ENCODE assay signal across 8 cellular contexts in the genomic region with DNA sequence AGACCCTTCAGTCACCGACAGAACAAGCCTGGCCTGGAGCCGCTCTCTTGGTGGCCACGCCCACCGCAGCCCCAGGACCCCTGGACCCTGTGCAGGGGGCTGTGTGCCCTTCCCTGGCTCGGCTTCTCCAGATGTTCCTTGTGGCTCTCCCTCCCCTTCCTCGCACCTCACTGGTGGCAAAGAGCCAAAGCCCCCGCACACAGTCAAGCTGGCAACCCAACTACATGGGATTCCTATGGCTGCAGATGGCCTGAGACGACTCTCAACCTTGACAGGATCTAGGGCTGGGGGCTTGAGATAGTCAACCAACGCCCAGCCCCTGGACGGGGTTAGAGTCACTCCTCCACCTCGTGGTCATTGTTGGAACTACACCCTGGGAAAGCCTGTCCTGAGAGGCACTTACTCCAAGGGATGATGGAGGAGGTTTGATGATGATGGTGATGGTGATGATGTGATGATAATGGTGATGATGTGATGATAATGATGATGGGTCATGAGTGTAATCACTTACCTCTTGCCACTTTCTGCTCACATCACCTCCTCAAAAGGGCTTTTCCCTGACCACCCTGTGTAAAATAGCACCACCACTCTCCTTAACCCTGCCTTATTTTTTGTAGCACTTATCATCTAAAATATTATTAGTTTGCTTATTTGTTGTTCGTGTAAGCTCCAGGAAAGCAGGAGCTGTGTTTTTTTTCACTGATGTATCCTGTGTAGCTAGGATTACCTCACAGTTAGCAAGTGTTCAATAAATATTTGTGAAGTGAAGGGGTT.
A peak's percentile ranks its signal among the peaks of the same experiment; 100 is the strongest.
DNase-seq lines count a peak whose midpoint lies in the region; ATAC-seq and TF ChIP-seq lines count a peak whose summit lies in the region.
"Had no signal": no experiment of that assay in that cellular context is flagged by ENCODE, and none has a peak within 500 bp of the region (broad histone marks: within the 10 kb centered on the region; RNA-seq: fewer than 3 reads in every experiment).

No MANE protein-coding gene starts in this region.

- peaks cover 44% of the 10 kb centered on the region for H3K27me3 Mint-ChIP-seq in T-helper 17 cell
- H3K27me3 Mint-ChIP-seq in brain, result peaks cover 19% of the 10 kb centered on the region

- no peak overlapping the region for H3K4me3 ChIP-seq in LNCaP clone FGC (ENCODE audit: low read depth, low read length)

- TF ChIP-seq CTCF in LNCaP clone FGC (IDR thresholded peaks at IDR 0.05; ENCODE audit: control insufficient read depth, extremely low read depth, insufficient read depth), result peak; percentile 87
- peak; percentile 82 to 95 for TF ChIP-seq CTCF in brain (conservative IDR thresholded peaks at IDR 0.05)

- peaks cover 2 to 29% (median 11%) of the 10 kb centered on the region in 5 experiments for H3K9me3 Mint-ChIP-seq in brain
- H3K9me3 Mint-ChIP-seq: dendritic cell treated with granulocyte-macrophage colony-stimulating factor and Interleukin-4, amounts not matched to agents 40 ng/mL and 50 ng/mL, for 4 days had no signal

- DNase-seq in GDM1 (lab: John Stamatoyannopoulos, UW), result peak; percentile 10
- no peak for DNase-seq in LNCaP clone FGC (ENCODE audit: low read depth)
- DNase-seq in T-helper 17 cell, result peak in 1 of 3 donors; percentile 40
- DNase-seq in islet precursor cell, result peak; percentile 85
- peak; percentile 68 to 70 for DNase-seq in stimulated activated CD4-positive, alpha-beta T cell treated with anti-CD3 and anti-CD28 coated beads, Interleukin-2, amount 100 ng/mL, for 24 hours

- H3K4me1 Mint-ChIP-seq in T-helper 17 cell (peaks cover 3% of the 10 kb centered on the region), brain (peaks cover 5% of the 10 kb centered on the region)

- H3K9me3 ChIP-seq in T-helper 17 cell (ENCODE audit: control insufficient read depth, low read length, poor library complexity, severe bottlenecking), result no peaks in the 10 kb centered on the region

- no peaks in the 10 kb centered on the region for H3K36me3 Mint-ChIP-seq in T-helper 17 cell (ENCODE audit: low read depth)
- no peaks in the 10 kb centered on the region for H3K36me3 Mint-ChIP-seq in brain

- H3K27ac Mint-ChIP-seq in T-helper 17 cell, result no peak overlapping the region
- H3K27ac Mint-ChIP-seq in brain, result no peak overlapping the region
- H3K27ac Mint-ChIP-seq: dendritic cell treated with granulocyte-macrophage colony-stimulating factor and Interleukin-4, amounts not matched to agents 40 ng/mL and 50 ng/mL, for 4 days had no signal

- peak; percentile 45 for ATAC-seq in T-helper 17 cell
- ATAC-seq in HG02763 (IDR thresholded peaks at IDR 0.05; ENCODE audit: unreplicated experiment), result no peak

- H3K4me3 Mint-ChIP-seq in T-helper 17 cell, result peak overlapping the region; percentile 19
- peak overlapping the region in 1 of 5 experiments; percentile 26 for H3K4me3 Mint-ChIP-seq in brain
- H3K4me3 Mint-ChIP-seq: dendritic cell treated with granulocyte-macrophage colony-stimulating factor and Interleukin-4, amounts not matched to agents 40 ng/mL and 50 ng/mL, for 4 days had no signal
